In genomic region chr3:193196746-193197145, GRCh38 we compare ENCODE assay signal across 29 cellular contexts. TPM values are rescaled to one million over a fixed set of nuclear protein-coding genes. Genes with fewer than 3 reads are reported as not detected.
"Had no signal": no experiment of that assay in that cellular context is flagged by ENCODE, and none has a peak within 500 bp of the region (broad histone marks: within the 10 kb centered on the region; RNA-seq: fewer than 3 reads in every experiment).

No MANE protein-coding gene starts in this region.

- DNase-seq: activated B cell treated with CpG ODN at 0.5 μM for 24 hours; activated CD4-positive, alpha-beta memory T cell treated with anti-CD3 and anti-CD28 coated beads for 36 hours; activated CD4-positive, alpha-beta T cell treated with anti-CD3 and anti-CD28 coated beads for 4 hours; activated CD4-positive, alpha-beta T cell treated with anti-CD3 and anti-CD28 coated beads, Interleukin-2, amount 10 ng/mL, durations not matched to agents 24 days and 14 days; activated CD4-positive, alpha-beta T cell treated with anti-CD3 and anti-CD28 coated beads, Interleukin-2, amount 50 U/mL, for 1 hour; activated CD4-positive, alpha-beta T cell treated with anti-CD3 and anti-CD28 coated beads, Interleukin-2, amount 50 U/mL, for 4 hours; activated CD4-positive, CD25-positive, alpha-beta regulatory T cell treated with anti-CD3 and anti-CD28 coated beads, Interleukin-2, amount 50 U/mL, for 72 hours; activated CD8-positive, alpha-beta memory T cell treated with anti-CD3 and anti-CD28 coated beads, Interleukin-2, amount 50 U/mL, for 4 hours; activated CD8-positive, alpha-beta T cell treated with anti-CD3 and anti-CD28 coated beads for 36 hours; activated gamma-delta T cell; activated naive CD4-positive, alpha-beta T cell treated with anti-CD3 and anti-CD28 coated beads, Interleukin-2, amount 10 ng/mL, durations not matched to agents 7 days and 5 days; activated naive CD4-positive, alpha-beta T cell treated with Interleukin-2 at 50 U/mL for 16 hours; activated naive CD8-positive, alpha-beta T cell treated with anti-CD3 and anti-CD28 coated beads, Interleukin-2, amount 10 ng/mL, durations not matched to agents 7 days and 5 days; activated naive CD8-positive, alpha-beta T cell treated with anti-CD3 and anti-CD28 coated beads, Interleukin-2, amount 50 U/mL, for 24 hours; activated T-cell treated with anti-CD3 and anti-CD28 coated beads for 4 hours; activated T-cell treated with anti-CD3 and anti-CD28 coated beads, Interleukin-2, amount 50 U/mL, for 1 hour; activated T-cell treated with anti-CD3 and anti-CD28 coated beads, Interleukin-2, amount 50 U/mL, for 4 hours; activated T-cell treated with anti-CD3 and anti-CD28 coated beads, Interleukin-2, amount 50 U/mL, for 72 hours; amygdala; anterior cingulate cortex; cerebellar nuclear complex; T-helper 1 cell; T-helper 2 cell; T-helper 9 cell had no signal

- ATAC-seq: activated CD8-positive, alpha-beta T cell treated with anti-CD3 and anti-CD28 coated beads for 36 hours; activated naive CD8-positive, alpha-beta T cell treated with anti-CD3 and anti-CD28 coated beads, Interleukin-2, amount 50 U/mL, for 24 hours; activated T-cell treated with anti-CD3 and anti-CD28 coated beads, Interleukin-2, amount 50 U/mL, for 4 hours; activated T-cell treated with anti-CD3 and anti-CD28 coated beads, Interleukin-2, amount 50 U/mL, for 72 hours; activated T-helper 17 cell treated with anti-CD3 and anti-CD28 coated beads, Interleukin-2, amount 50 U/mL, for 72 hours had no signal

- H3K27me3 ChIP-seq: ascending aorta, cardiac muscle cell had no signal

- H3K9me3 ChIP-seq: ascending aorta had no signal

- H3K36me3 ChIP-seq: ascending aorta, cardiac muscle cell had no signal

- H3K4me3 ChIP-seq: ascending aorta, cardiac muscle cell had no signal

RNA-seq across cellular contexts. Expression of gene PLAAT1, which starts 44.3 kb away (rescaled TPM):
- total RNA-seq: activated B cell treated with CpG ODN at 0.5 μM for 24 hours; activated CD4-positive, alpha-beta T cell treated with anti-CD3 and anti-CD28 coated beads, Interleukin-2, amount 10 ng/mL, durations not matched to agents 24 days and 14 days; activated CD8-positive, alpha-beta memory T cell treated with anti-CD3 and anti-CD28 coated beads for 36 hours; activated CD8-positive, alpha-beta T cell treated with anti-CD3 and anti-CD28 coated beads for 36 hours; activated naive CD8-positive, alpha-beta T cell treated with anti-CD3 and anti-CD28 coated beads, Interleukin-2, amount 10 ng/mL, durations not matched to agents 7 days and 5 days; activated T-cell treated with anti-CD3 and anti-CD28 coated beads, Interleukin-2, amount 50 U/mL, for 72 hours; activated T-helper 1 cell treated with anti-CD3 and anti-CD28 coated beads, Interleukin-12 subunit alpha, Interleukin-12 subunit beta, Interleukin-2, Interleukin-4 antibody, amounts not matched to agents 30 ng/mL and 10 ng/mL and 1 ng/mL, durations not matched to agents 14 hours and 24 hours and 36 hours; activated T-helper 17 cell treated with anti-CD3 and anti-CD28 coated beads, Interleukin-2, amount 50 U/mL, for 72 hours; ascending aorta had no signal
